13 cellular contexts compared by ENCODE assay signal in the genomic region with DNA sequence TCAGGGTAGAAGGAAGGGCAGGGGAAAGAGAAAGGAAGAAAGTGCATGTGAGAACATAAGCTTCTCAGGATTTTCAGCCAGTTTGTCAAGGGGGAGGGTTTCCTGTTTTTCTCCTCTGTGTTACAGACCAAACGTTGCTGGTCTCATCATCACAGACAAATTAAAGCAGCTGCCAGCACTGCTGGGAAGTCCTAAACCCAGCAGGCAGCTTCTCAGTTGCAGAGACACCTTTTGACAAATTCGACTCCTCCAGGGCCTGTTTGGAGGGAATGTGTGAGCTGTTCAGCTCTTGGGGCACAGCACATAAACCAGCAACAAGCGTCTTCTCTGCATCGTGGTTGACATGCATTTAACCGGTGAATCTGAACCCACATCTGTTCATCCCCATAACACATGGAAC.
A peak's percentile ranks its signal among the peaks of the same experiment; 100 is the strongest.
DNase-seq lines count a peak whose midpoint lies in the region; ATAC-seq, FAIRE-seq and TF ChIP-seq lines count a peak whose summit lies in the region.
"Had no signal": no experiment of that assay in that cellular context is flagged by ENCODE, and none has a peak within 500 bp of the region (broad histone marks: within the 10 kb centered on the region; RNA-seq: fewer than 3 reads in every experiment).

No MANE protein-coding gene starts in this region.

- FAIRE-seq in RCC 7860 (lab: Jason Lieb, UNC), result no peak
- FAIRE-seq: pancreas had no signal

- peak overlapping the region; percentile 86 for H3K27ac Mint-ChIP-seq in activated CD4-positive, alpha-beta T cell treated with anti-CD3 and anti-CD28 coated beads, Interleukin-2, amount 10 ng/mL, durations not matched to agents 24 days and 14 days

- DNase-seq in heart left ventricle (peak in 3 of 5 donors; percentile 29 to 36 (median 33)), cardiac septum (ENCODE audit: low spot score) (no peak), fibroblast of villous mesenchyme (ENCODE audit: low read depth) (peak; percentile 52), testis (peak; percentile 25), RCC 7860 (ENCODE audit: low spot score) (no peak)
- DNase-seq in activated CD4-positive, alpha-beta T cell treated with anti-CD3 and anti-CD28 coated beads, Interleukin-2, amount 10 ng/mL, durations not matched to agents 24 days and 14 days, result peak; percentile 81
- DNase-seq: COR-L47, NCI-H526, pancreas had no signal

- peak in 3 of 4 donors; percentile 58 to 81 (median 75) for ATAC-seq in heart left ventricle
- no peak for ATAC-seq in HG03521 (IDR thresholded peaks at IDR 0.05; ENCODE audit: unreplicated experiment)
- no peak for ATAC-seq in GM18873 (IDR thresholded peaks at IDR 0.05; ENCODE audit: low FRiP score, unreplicated experiment)

- H3K4me1 ChIP-seq in heart left ventricle (peaks cover 0 to 49% (median 0%) of the 10 kb centered on the region in 12 donors), testis (peaks cover 7% of the 10 kb centered on the region)

- TF ChIP-seq POLR2A in heart left ventricle (IDR thresholded peaks at IDR 0.05) (no peak), testis (IDR thresholded peaks at IDR 0.05) (no peak)

- WGBS in heart left ventricle, 4 donors, result 12 to 25% (median 19%) methylated on average over 5 of the region's 5 CpGs
- 39 to 42% methylated on average over 5 of the region's 5 CpGs for WGBS in testis, 2 donors

- peaks cover 0 to 22% (median 0%) of the 10 kb centered on the region in 9 donors for H3K27me3 ChIP-seq in heart left ventricle
- no peaks in the 10 kb centered on the region for H3K27me3 ChIP-seq in testis
- H3K27me3 ChIP-seq: pancreas had no signal

- TF ChIP-seq CTCF in heart left ventricle (IDR thresholded peaks at IDR 0.05) (no peak), fibroblast of villous mesenchyme (IDR thresholded peaks at IDR 0.05; ENCODE audit: insufficient read depth, low read depth, low read length) (no peak), testis (IDR thresholded peaks at IDR 0.05) (no peak)

- intact Hi-C loops in heart left ventricle (cut with DNase I), result loop anchor here in 1 of 10 donors (10.0 kb wide), 1 partner anchor 609 kb away; no protein-coding TSS in a partner anchor
- intact Hi-C loops in cardiac septum (cut with DNase I), result loop anchor here (10.0 kb wide), 1 partner anchor 619 kb away; no protein-coding TSS in a partner anchor
- intact Hi-C loops in activated CD4-positive, alpha-beta T cell treated with anti-CD3 and anti-CD28 coated beads, Interleukin-2, amount 10 ng/mL, durations not matched to agents 24 days and 14 days (cut with micrococcal nuclease), result no loop called here
- intact Hi-C loops in testis (cut with DNase I; ENCODE audit: low total_unique reads), result no loop called here

- H3K9me3 ChIP-seq in heart left ventricle (no peaks in the 10 kb centered on the region), testis (no peaks in the 10 kb centered on the region)
- H3K9me3 ChIP-seq: pancreas had no signal

- H3K36me3 ChIP-seq in heart left ventricle (no peaks in the 10 kb centered on the region), testis (ENCODE audit: low read depth, missing control alignments) (no peaks in the 10 kb centered on the region)
- H3K36me3 ChIP-seq: pancreas had no signal

- H3K36me3 Mint-ChIP-seq in activated CD4-positive, alpha-beta T cell treated with anti-CD3 and anti-CD28 coated beads, Interleukin-2, amount 10 ng/mL, durations not matched to agents 24 days and 14 days (ENCODE audit: low read depth), result no peaks in the 10 kb centered on the region
- H3K36me3 Mint-ChIP-seq: brain had no signal

- H3K4me1 Mint-ChIP-seq in activated CD4-positive, alpha-beta T cell treated with anti-CD3 and anti-CD28 coated beads, Interleukin-2, amount 10 ng/mL, durations not matched to agents 24 days and 14 days, result peaks cover 34% of the 10 kb centered on the region

- H3K27ac ChIP-seq in heart left ventricle (peak overlapping the region in 7 of 12 donors; percentile 31 to 89 (median 60)), testis (no peak overlapping the region)
- H3K27ac ChIP-seq: VCaP had no signal

- H3K4me3 ChIP-seq in heart left ventricle, result no peak overlapping the region
- H3K4me3 ChIP-seq in fibroblast of villous mesenchyme (ENCODE audit: low read depth, low read length), result no peak overlapping the region
- no peak overlapping the region for H3K4me3 ChIP-seq in testis
- H3K4me3 ChIP-seq: pancreas had no signal

- peaks cover 11% of the 10 kb centered on the region for H3K9me3 Mint-ChIP-seq in activated CD4-positive, alpha-beta T cell treated with anti-CD3 and anti-CD28 coated beads, Interleukin-2, amount 10 ng/mL, durations not matched to agents 24 days and 14 days

- H3K27me3 Mint-ChIP-seq in activated CD4-positive, alpha-beta T cell treated with anti-CD3 and anti-CD28 coated beads, Interleukin-2, amount 10 ng/mL, durations not matched to agents 24 days and 14 days, result no peaks in the 10 kb centered on the region
- H3K27me3 Mint-ChIP-seq: brain had no signal

- H3K4me3 Mint-ChIP-seq in activated CD4-positive, alpha-beta T cell treated with anti-CD3 and anti-CD28 coated beads, Interleukin-2, amount 10 ng/mL, durations not matched to agents 24 days and 14 days, result peak overlapping the region; percentile 56
- H3K4me3 Mint-ChIP-seq: brain had no signal

Comparison
In these comparisons a context has a peak if more than half of its experiments do, and no peak if none do; other contexts are left out.
1. DNase-seq: peak in heart left ventricle (3 of 5), activated CD4-positive, alpha-beta T cell treated with anti-CD3 and anti-CD28 coated beads, Interleukin-2, amount 10 ng/mL, durations not matched to agents 24 days and 14 days (single experiment), fibroblast of villous mesenchyme (single experiment) and testis (single experiment); none in cardiac septum (single experiment) and RCC 7860 (single experiment).
2. ATAC-seq: peak in heart left ventricle (3 of 4); none in HG03521 (single experiment) and GM18873 (single experiment).
3. H3K27ac ChIP-seq: peak in heart left ventricle (7 of 12); none in testis (0 of 2).